38 cellular contexts compared by ENCODE assay signal in genomic region chrX:37542791-37543190, GRCh38. TPM values are rescaled to one million over a fixed set of nuclear protein-coding genes. Genes with fewer than 3 reads are reported as not detected.
DNase-seq lines count a peak whose midpoint lies in the region; ATAC-seq, FAIRE-seq and TF ChIP-seq lines count a peak whose summit lies in the region.
"Had no signal": no experiment of that assay in that cellular context is flagged by ENCODE, and none has a peak within 500 bp of the region (broad histone marks: within the 10 kb centered on the region; RNA-seq: fewer than 3 reads in every experiment).

No MANE protein-coding gene starts in this region.

- ATAC-seq in omental fat pad (ENCODE audit: low FRiP score): peak; percentile 19
- ATAC-seq in right lobe of liver: no peak
- no peak for ATAC-seq in HG02571 (IDR thresholded peaks at IDR 0.05; ENCODE audit: unreplicated experiment)
- ATAC-seq: A549; CD8-positive, alpha-beta T cell had no signal

- no peak overlapping the region for H3K4me3 Mint-ChIP-seq in chondrocyte (ENCODE audit: unreplicated experiment)
- H3K4me3 Mint-ChIP-seq: B cell; CD14-positive monocyte; CD4-positive, alpha-beta memory T cell; CD4-positive, alpha-beta T cell; CD4-positive, CD25-positive, alpha-beta regulatory T cell; CD8-positive, alpha-beta memory T cell; CD8-positive, alpha-beta T cell had no signal

- H3K9me3 ChIP-seq in kidney (ENCODE audit: control insufficient read depth in 1 of 2, low read length in 2 of 2): no peaks in the 10 kb centered on the region
- H3K9me3 ChIP-seq in spleen: peaks cover 0 to 5% (median 0%) of the 10 kb centered on the region in 8 donors
- H3K9me3 ChIP-seq in right lobe of liver: no peaks in the 10 kb centered on the region
- H3K9me3 ChIP-seq: A549, BE2C, Caco-2 had no signal

- no peak overlapping the region for H3K27ac Mint-ChIP-seq in chondrocyte (ENCODE audit: unreplicated experiment)
- H3K27ac Mint-ChIP-seq: B cell; CD14-positive monocyte; CD4-positive, alpha-beta memory T cell; CD4-positive, alpha-beta T cell; CD4-positive, CD25-positive, alpha-beta regulatory T cell; CD8-positive, alpha-beta memory T cell; CD8-positive, alpha-beta T cell had no signal

- H3K36me3 Mint-ChIP-seq in chondrocyte (ENCODE audit: low read depth): no peaks in the 10 kb centered on the region
- H3K36me3 Mint-ChIP-seq: CD14-positive monocyte; CD4-positive, alpha-beta memory T cell; CD4-positive, CD25-positive, alpha-beta regulatory T cell; CD8-positive, alpha-beta memory T cell; CD8-positive, alpha-beta T cell had no signal

- no peaks in the 10 kb centered on the region for H3K4me1 Mint-ChIP-seq in chondrocyte (ENCODE audit: low read depth)
- H3K4me1 Mint-ChIP-seq: B cell; CD14-positive monocyte; CD4-positive, alpha-beta memory T cell; CD4-positive, CD25-positive, alpha-beta regulatory T cell; CD8-positive, alpha-beta memory T cell had no signal

- H3K27me3 ChIP-seq in spleen (replicated peaks in 1 of 7): no peaks in the 10 kb centered on the region
- H3K27me3 ChIP-seq in right lobe of liver: no peaks in the 10 kb centered on the region
- H3K27me3 ChIP-seq: BE2C; BLaER1; BLaER1 treated with 17β-estradiol and CSF1 and Interleukin-3, amounts not matched to agents 10 nM and 100 nM had no signal

- no peak overlapping the region for H3K9ac ChIP-seq in kidney (ENCODE audit: low read length in 2 of 2)
- H3K9ac ChIP-seq: BLaER1; BLaER1 treated with 17β-estradiol and CSF1 and Interleukin-3, amounts not matched to agents 10 nM and 100 nM had no signal

- intact Hi-C loops in kidney (cut with DNase I): no loop called here
- intact Hi-C loops in spleen (cut with DNase I; ENCODE audit: low total_unique reads): no loop called here
- intact Hi-C loops in right lobe of liver (cut with DNase I): no loop called here

- TF ChIP-seq POLR2A in spleen (IDR thresholded peaks at IDR 0.05) (no peak), right lobe of liver (IDR thresholded peaks at IDR 0.05) (no peak)

- no peaks in the 10 kb centered on the region for H3K27me3 Mint-ChIP-seq in chondrocyte (ENCODE audit: low read depth)
- H3K27me3 Mint-ChIP-seq: B cell; CD4-positive, alpha-beta T cell; CD4-positive, CD25-positive, alpha-beta regulatory T cell had no signal

- H3K36me3 ChIP-seq in kidney (ENCODE audit: control insufficient read depth in 1 of 2, insufficient read depth in 2 of 2, low read length in 2 of 2) (no peaks in the 10 kb centered on the region), spleen (no peaks in the 10 kb centered on the region), right lobe of liver (no peaks in the 10 kb centered on the region)
- H3K36me3 ChIP-seq: BE2C; BLaER1; BLaER1 treated with 17β-estradiol and CSF1 and Interleukin-3, amounts not matched to agents 10 nM and 100 nM had no signal

- WGBS in spleen, 5 donors: 85 to 92% (median 90%) methylated on average over 7 to 15 of the region's 15 CpGs
- 40% methylated on average over 1 of the region's 15 CpGs for WGBS in right lobe of liver (ENCODE audit: insufficient coverage, low coverage, low lambda C conversion rate, missing lambda C conversion rate)

- DNase-seq in chondrocyte (ENCODE audit: low spot score) (peak; percentile 72), kidney (peak; percentile 71), omental fat pad (ENCODE audit: low spot score) (no peak), spleen (peak; percentile 49), right lobe of liver (no peak), AG20443 (ENCODE audit: low spot score) (no peak), NCI-H345 treated with DMSO at 0.1 percent for 48 hours (lab: John Stamatoyannopoulos, UW; ENCODE audit: unreplicated experiment) (no peak)
- DNase-seq: 8988T; ACHN; AML-193; BE2C; C1 segment of cervical spinal cord; Caco-2; Calu3; CD4-positive, alpha-beta T cell; CD4-positive, CD25-positive, alpha-beta regulatory T cell; CD8-positive, alpha-beta memory T cell; CD8-positive, alpha-beta T cell; COR-L47; DMS 273 treated with DMSO at 0.1 percent for 48 hours; DMS153; DMS53; DMS79; DMS79 treated with DMSO at 0.1 percent for 48 hours; DND-41; EL had no signal

- H3K4me3 ChIP-seq in kidney (ENCODE audit: low read length in 2 of 2) (no peak overlapping the region), spleen (no peak overlapping the region), right lobe of liver (no peak overlapping the region)
- H3K4me3 ChIP-seq: A549; BLaER1; BLaER1 treated with 17β-estradiol and CSF1 and Interleukin-3, amounts not matched to agents 10 nM and 100 nM had no signal

- H3K27ac ChIP-seq in kidney (ENCODE audit: low read depth in 2 of 2, low read length in 2 of 2): no peak overlapping the region
- no peak overlapping the region for H3K27ac ChIP-seq in spleen
- no peak overlapping the region for H3K27ac ChIP-seq in right lobe of liver
- H3K27ac ChIP-seq: 22Rv1; A549; BLaER1; BLaER1 treated with 17β-estradiol and CSF1 and Interleukin-3, amounts not matched to agents 10 nM and 100 nM; C4-2B had no signal

- H3K9me3 Mint-ChIP-seq in chondrocyte (ENCODE audit: low read depth): peaks cover 12% of the 10 kb centered on the region
- H3K9me3 Mint-ChIP-seq: CD4-positive, alpha-beta T cell; CD8-positive, alpha-beta T cell had no signal

- no peak for FAIRE-seq in kidney (lab: Jason Lieb, UNC)
- FAIRE-seq: A204.1, A549, D721Med had no signal

- TF ChIP-seq CTCF in chondrocyte (IDR thresholded peaks at IDR 0.05) (no peak), kidney (IDR thresholded peaks at IDR 0.05; ENCODE audit: borderline replicate concordance, extremely low read depth, insufficient read depth) (no peak), omental fat pad (IDR thresholded peaks at IDR 0.05) (no peak), spleen (IDR thresholded peaks at IDR 0.05 in 8 of 11, conservative IDR thresholded peaks at IDR 0.05 in 3 of 11) (no peak), right lobe of liver (IDR thresholded peaks at IDR 0.05) (no peak)

- H3K4me1 ChIP-seq in kidney (ENCODE audit: control insufficient read depth in 1 of 2, insufficient read depth in 1 of 2, low read depth in 1 of 2, low read length in 2 of 2) (no peaks in the 10 kb centered on the region), spleen (no peaks in the 10 kb centered on the region), right lobe of liver (no peaks in the 10 kb centered on the region)
- H3K4me1 ChIP-seq: A549; BE2C; BLaER1; BLaER1 treated with 17β-estradiol and CSF1 and Interleukin-3, amounts not matched to agents 10 nM and 100 nM; Caco-2 had no signal

RNA-seq across cellular contexts. Expression of gene LANCL3, which starts 28.7 kb away (rescaled TPM):
- 0.05 TPM in 1 of 3 replicates, not detected in the others for total RNA-seq in chondrocyte
- 0.38 TPM for total RNA-seq in kidney
- polyA plus RNA-seq in kidney (ENCODE audit: insufficient read depth, low read depth, low replicate concordance): 0.30 TPM
- under 1 TPM; 0.09 to 0.72 (median 0.27) TPM for total RNA-seq in omental fat pad
- total RNA-seq in spleen: under 1 TPM; 0.49 to 0.88 (median 0.68) TPM
- polyA plus RNA-seq in spleen: under 1 TPM; under 0.01 to 0.11 (median 0.03) TPM
- total RNA-seq in right lobe of liver: under 1 TPM in 3 of 6 experiments, not detected in 3; 0.02 to 0.10 (median 0.07) TPM
- total RNA-seq: Caco-2 had no signal
- polyA plus RNA-seq: A549; BJ; CD4-positive, CD25-positive, alpha-beta regulatory T cell had no signal

Comparison
In these comparisons a context has a peak if more than half of its experiments do, and no peak if none do; other contexts are left out.
1. DNase-seq: peak in chondrocyte (single experiment), kidney (single experiment) and spleen (single experiment); none in omental fat pad (single experiment), right lobe of liver (0 of 3), AG20443 (single experiment) and NCI-H345 treated with DMSO at 0.1 percent for 48 hours (single experiment).